Comparison of ENCODE assay signal across 2 cellular contexts in the genomic region with DNA sequence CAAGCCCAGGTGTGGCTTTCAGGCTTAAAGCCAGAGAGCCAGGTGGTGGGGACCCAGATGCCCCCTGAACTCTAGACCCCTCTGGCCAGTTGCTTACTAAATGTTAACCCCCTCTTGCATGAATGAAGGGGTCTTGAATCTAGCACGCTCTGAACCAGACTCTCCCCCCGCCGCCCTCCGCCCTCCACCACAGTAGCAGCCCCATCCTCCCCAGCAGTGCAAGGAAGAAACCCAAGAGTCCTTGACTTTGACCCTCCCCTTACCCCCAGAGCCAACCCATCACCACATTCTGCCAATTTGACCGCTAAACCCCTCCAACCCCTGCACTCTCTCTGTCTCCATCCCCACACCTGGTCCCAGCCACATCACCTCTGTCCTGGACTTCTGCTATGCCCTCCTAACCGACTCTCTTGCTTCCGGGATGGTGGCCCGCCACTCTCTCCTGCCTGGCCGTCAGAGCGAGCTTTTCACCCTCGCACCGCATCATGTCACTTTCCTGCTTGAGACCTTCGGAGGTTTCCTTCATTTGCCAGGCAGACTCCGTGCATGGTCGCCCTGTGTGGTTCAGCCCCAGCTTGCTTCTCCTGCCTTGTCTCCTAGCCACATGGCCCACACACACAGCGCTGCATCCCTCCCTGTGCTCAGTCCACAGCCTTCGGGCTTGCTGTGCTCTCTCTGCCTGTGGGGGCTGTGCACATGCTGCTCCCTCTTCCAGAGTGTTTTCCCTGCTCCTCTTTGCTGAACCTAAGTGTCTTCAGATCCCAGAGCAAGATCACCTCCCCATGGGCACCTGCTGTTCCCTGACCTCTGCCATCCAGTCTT.
TF ChIP-seq lines count a peak whose summit lies in the region.

No MANE protein-coding gene starts in this region.

TF ChIP-seq in HEK293, 187 proteins besides CTCF, POLR2A, EP300 and RAD21 (continued from another document):
- peak; percentile 66; the same call in 1 of the 2 replicates for TF ChIP-seq SCRT2 (tag by site-specific recombination; IDR thresholded peaks at IDR 0.05)
- no peak for TF ChIP-seq ZNF664 (tag by site-specific recombination; IDR thresholded peaks at IDR 0.05)
- TF ChIP-seq, protein P1, sequence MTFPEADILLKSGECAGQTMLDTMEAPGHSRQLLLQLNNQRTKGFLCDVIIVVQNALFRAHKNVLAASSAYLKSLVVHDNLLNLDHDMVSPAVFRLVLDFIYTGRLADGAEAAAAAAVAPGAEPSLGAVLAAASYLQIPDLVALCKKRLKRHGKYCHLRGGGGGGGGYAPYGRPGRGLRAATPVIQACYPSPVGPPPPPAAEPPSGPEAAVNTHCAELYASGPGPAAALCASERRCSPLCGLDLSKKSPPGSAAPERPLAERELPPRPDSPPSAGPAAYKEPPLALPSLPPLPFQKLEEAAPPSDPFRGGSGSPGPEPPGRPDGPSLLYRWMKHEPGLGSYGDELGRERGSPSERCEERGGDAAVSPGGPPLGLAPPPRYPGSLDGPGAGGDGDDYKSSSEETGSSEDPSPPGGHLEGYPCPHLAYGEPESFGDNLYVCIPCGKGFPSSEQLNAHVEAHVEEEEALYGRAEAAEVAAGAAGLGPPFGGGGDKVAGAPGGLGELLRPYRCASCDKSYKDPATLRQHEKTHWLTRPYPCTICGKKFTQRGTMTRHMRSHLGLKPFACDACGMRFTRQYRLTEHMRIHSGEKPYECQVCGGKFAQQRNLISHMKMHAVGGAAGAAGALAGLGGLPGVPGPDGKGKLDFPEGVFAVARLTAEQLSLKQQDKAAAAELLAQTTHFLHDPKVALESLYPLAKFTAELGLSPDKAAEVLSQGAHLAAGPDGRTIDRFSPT (tag by site-specific recombination; IDR thresholded peaks at IDR 0.05) = no peak
- TF ChIP-seq, protein P2, sequence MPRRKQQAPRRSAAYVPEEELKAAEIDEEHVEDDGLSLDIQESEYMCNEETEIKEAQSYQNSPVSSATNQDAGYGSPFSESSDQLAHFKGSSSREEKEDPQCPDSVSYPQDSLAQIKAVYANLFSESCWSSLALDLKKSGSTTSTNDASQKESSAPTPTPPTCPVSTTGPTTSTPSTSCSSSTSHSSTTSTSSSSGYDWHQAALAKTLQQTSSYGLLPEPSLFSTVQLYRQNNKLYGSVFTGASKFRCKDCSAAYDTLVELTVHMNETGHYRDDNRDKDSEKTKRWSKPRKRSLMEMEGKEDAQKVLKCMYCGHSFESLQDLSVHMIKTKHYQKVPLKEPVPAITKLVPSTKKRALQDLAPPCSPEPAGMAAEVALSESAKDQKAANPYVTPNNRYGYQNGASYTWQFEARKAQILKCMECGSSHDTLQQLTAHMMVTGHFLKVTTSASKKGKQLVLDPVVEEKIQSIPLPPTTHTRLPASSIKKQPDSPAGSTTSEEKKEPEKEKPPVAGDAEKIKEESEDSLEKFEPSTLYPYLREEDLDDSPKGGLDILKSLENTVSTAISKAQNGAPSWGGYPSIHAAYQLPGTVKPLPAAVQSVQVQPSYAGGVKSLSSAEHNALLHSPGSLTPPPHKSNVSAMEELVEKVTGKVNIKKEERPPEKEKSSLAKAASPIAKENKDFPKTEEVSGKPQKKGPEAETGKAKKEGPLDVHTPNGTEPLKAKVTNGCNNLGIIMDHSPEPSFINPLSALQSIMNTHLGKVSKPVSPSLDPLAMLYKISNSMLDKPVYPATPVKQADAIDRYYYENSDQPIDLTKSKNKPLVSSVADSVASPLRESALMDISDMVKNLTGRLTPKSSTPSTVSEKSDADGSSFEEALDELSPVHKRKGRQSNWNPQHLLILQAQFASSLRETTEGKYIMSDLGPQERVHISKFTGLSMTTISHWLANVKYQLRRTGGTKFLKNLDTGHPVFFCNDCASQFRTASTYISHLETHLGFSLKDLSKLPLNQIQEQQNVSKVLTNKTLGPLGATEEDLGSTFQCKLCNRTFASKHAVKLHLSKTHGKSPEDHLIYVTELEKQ (tag by site-specific recombination; IDR thresholded peaks at IDR 0.05; ENCODE audit: borderline replicate concordance) = no peak
- no peak for TF ChIP-seq SP7 (tag by site-specific recombination; IDR thresholded peaks at IDR 0.05)
TF ChIP-seq in HEK293: peak in this region for 1.

TF ChIP-seq in H1, 55 proteins besides CTCF, POLR2A, EP300 and RAD21:
- TF ChIP-seq RNF2 (IDR thresholded peaks at IDR 0.05; ENCODE audit: borderline replicate concordance, low read depth, low read length, missing control alignments, poor library complexity, severe bottlenecking) (no peak), SP1 (IDR thresholded peaks at IDR 0.05; ENCODE audit: low read depth, low read length) (no peak), BACH1 (IDR thresholded peaks at IDR 0.05; ENCODE audit: low read length) (no peak)
TF ChIP-seq in H1: peak in this region for 0.
